Comparison of ENCODE assay signal across 12 cellular contexts in the genomic region with DNA sequence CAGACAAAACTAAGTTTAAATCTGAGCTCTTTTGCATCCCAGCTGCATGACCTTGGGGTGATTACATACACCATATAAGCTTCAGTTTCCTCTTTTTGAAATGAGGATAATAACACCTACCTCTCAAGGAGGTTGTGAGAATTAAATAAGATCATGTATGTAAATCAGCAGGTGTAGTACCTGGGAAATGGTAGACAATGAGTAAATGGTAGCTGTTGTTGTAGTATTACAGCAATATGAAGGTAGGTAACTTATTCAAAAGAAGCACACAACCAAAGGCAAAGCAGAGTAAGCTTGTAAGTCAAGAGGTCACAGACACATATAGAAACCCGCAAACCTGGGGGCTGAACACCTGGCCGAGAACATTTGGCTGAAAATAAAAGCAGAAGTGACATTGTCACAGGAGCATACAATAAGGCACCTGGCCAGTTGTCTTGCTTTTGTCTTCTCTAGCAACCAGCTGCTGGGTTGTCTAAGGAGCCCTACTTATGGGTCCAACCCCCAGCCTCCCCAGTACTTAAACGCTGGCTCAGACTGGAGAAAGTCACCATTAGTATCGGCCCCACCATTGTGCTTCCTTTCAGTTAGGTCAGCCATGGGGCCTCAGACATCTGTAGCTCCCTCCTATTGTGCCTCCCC.
DNase-seq lines count a peak whose midpoint lies in the region; ATAC-seq and TF ChIP-seq lines count a peak whose summit lies in the region.
"Had no signal": no experiment of that assay in that cellular context is flagged by ENCODE, and none has a peak within 500 bp of the region (broad histone marks: within the 10 kb centered on the region; RNA-seq: fewer than 3 reads in every experiment).

No MANE protein-coding gene starts in this region.

- 89 to 94% (median 91%) methylated on average over 4 of the region's 4 CpGs for WGBS in psoas muscle, 3 donors
- no CpG with 5 or more reads among the region's 4 CpGs for WGBS in trophoblast cell (ENCODE audit: extremely low coverage, insufficient coverage, insufficient read length)

- no peak overlapping the region for H3K23ac ChIP-seq in trophoblast cell (ENCODE audit: low read length)

- no peak overlapping the region for H3K18ac ChIP-seq in trophoblast cell (ENCODE audit: low read length)

- H2AFZ ChIP-seq in trophoblast cell (ENCODE audit: insufficient read depth, low read length, poor library complexity): no peak overlapping the region

- TF ChIP-seq CTCF in psoas muscle (IDR thresholded peaks at IDR 0.05): no peak

- no peak overlapping the region for H3K4ac ChIP-seq in trophoblast cell (ENCODE audit: low read depth, low read length)

- intact Hi-C loops in psoas muscle (cut with DNase I): no loop called here

- H4K12ac ChIP-seq in trophoblast cell (ENCODE audit: low read depth, low read length): no peak overlapping the region

- no peak overlapping the region for H2BK120ac ChIP-seq in trophoblast cell (ENCODE audit: insufficient read depth, low read length, poor library complexity)

- ATAC-seq in GM19035 (IDR thresholded peaks at IDR 0.05; ENCODE audit: unreplicated experiment) (peak; percentile 90), HG02623 (IDR thresholded peaks at IDR 0.05; ENCODE audit: unreplicated experiment) (peak; percentile 92), HG03558 (IDR thresholded peaks at IDR 0.05; ENCODE audit: extremely low read depth, unreplicated experiment) (peak; percentile 87), psoas muscle (peak in 3 of 4 donors; percentile 9 to 21 (median 13))

- no peak overlapping the region for H2BK12ac ChIP-seq in trophoblast cell (ENCODE audit: low read length)

- no peak overlapping the region for H4K91ac ChIP-seq in trophoblast cell (ENCODE audit: low read depth, low read length)

- H3K4me1 ChIP-seq in psoas muscle (no peaks in the 10 kb centered on the region), trophoblast cell (ENCODE audit: control insufficient read depth in 1 of 2, insufficient read depth in 2 of 2, low read length in 2 of 2) (no peaks in the 10 kb centered on the region)

- H2BK5ac ChIP-seq in trophoblast cell (ENCODE audit: low read depth, low read length, poor library complexity): no peak overlapping the region

- DNase-seq in psoas muscle: no peak
- no peak for DNase-seq in DMS153 treated with DMSO at 0.1 percent for 48 hours (lab: John Stamatoyannopoulos, UW; ENCODE audit: unreplicated experiment)
- no peak for DNase-seq in trophoblast cell
- DNase-seq in NCI-H1436 (lab: John Stamatoyannopoulos, UW): no peak
- no peak for DNase-seq in stimulated activated CD4-positive, alpha-beta T cell treated with anti-CD3 and anti-CD28 coated beads, Interleukin-4, amount 100 ng/mL, for 24 hours
- DNase-seq: dorsolateral prefrontal cortex, GDM1, Kasumi-1, SIG-M5 had no signal

- no peak overlapping the region for H2AK5ac ChIP-seq in trophoblast cell (ENCODE audit: low read length)

- H3K36me3 ChIP-seq in psoas muscle (ENCODE audit: insufficient read depth in 1 of 2, low read depth in 1 of 2) (no peaks in the 10 kb centered on the region), trophoblast cell (ENCODE audit: control insufficient read depth in 1 of 2, insufficient read depth in 2 of 2, low read length in 2 of 2) (peaks cover 0 to 3% of the 10 kb centered on the region in 2 experiments)

- H3K27me3 ChIP-seq in psoas muscle (ENCODE audit: insufficient read depth in 3 of 3, low read length in 2 of 3): no peaks in the 10 kb centered on the region
- H3K27me3 ChIP-seq in trophoblast cell (ENCODE audit: insufficient read depth, low read length): no peaks in the 10 kb centered on the region
- H3K27me3 ChIP-seq: dorsolateral prefrontal cortex had no signal

- H3K9me3 ChIP-seq in psoas muscle (no peaks in the 10 kb centered on the region), trophoblast cell (ENCODE audit: insufficient read depth, low read depth, low read length) (peaks cover 5% of the 10 kb centered on the region)

- H3K79me2 ChIP-seq in trophoblast cell (ENCODE audit: control insufficient read depth, insufficient read depth, low read length, poor library complexity): no peaks in the 10 kb centered on the region

- no peak overlapping the region for H3K9ac ChIP-seq in trophoblast cell (ENCODE audit: low read length)

- no peak overlapping the region for H3K4me2 ChIP-seq in trophoblast cell (ENCODE audit: low read length)

- H3K79me1 ChIP-seq in trophoblast cell (ENCODE audit: low read length): no peaks in the 10 kb centered on the region

- H4K8ac ChIP-seq in trophoblast cell (ENCODE audit: low read depth, low read length): no peak overlapping the region

- H3K4me3 ChIP-seq in psoas muscle (no peak overlapping the region), trophoblast cell (ENCODE audit: low read depth, low read length) (no peak overlapping the region)
- H3K4me3 ChIP-seq: dorsolateral prefrontal cortex had no signal

- H3K27ac ChIP-seq in psoas muscle: no peak overlapping the region
- H3K27ac ChIP-seq in trophoblast cell (ENCODE audit: low read depth, low read length): no peak overlapping the region
- H3K27ac ChIP-seq: dorsolateral prefrontal cortex had no signal

- no peak overlapping the region for H3K14ac ChIP-seq in trophoblast cell (ENCODE audit: low read length)

Comparison
In these comparisons a context has a peak if more than half of its experiments do, and no peak if none do; other contexts are left out.
1. ATAC-seq: peak in every context shown above with its lines; median percentile 92 in HG02623; 90 in GM19035; 87 in HG03558; 13 in psoas muscle.